ENCODE assay signal across 1 cellular context in the genomic region with DNA sequence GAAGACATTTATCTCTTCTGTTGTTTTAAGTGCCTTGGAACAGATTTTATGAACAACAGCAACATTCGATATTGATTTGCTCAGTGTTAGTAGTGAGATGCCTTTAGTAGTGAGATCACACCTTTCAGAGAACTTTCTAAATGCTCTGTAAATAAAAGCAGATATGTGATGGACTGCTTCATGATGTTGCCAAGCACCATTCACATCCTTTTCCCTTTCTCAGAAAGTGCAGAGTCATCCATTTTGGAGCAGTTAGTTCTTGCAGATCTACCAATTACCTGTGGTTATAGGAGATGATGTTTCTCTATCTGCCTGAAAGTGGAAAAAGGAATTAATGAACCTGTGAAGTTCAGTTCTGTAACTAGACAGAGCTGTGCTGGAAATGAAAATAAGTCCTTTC.
TF ChIP-seq lines count a peak whose summit lies in the region.

No MANE protein-coding gene starts in this region.

TF ChIP-seq in GM12878, 131 proteins besides CTCF, POLR2A, EP300 and RAD21 (continued from another document):
- TF ChIP-seq, protein P1, sequence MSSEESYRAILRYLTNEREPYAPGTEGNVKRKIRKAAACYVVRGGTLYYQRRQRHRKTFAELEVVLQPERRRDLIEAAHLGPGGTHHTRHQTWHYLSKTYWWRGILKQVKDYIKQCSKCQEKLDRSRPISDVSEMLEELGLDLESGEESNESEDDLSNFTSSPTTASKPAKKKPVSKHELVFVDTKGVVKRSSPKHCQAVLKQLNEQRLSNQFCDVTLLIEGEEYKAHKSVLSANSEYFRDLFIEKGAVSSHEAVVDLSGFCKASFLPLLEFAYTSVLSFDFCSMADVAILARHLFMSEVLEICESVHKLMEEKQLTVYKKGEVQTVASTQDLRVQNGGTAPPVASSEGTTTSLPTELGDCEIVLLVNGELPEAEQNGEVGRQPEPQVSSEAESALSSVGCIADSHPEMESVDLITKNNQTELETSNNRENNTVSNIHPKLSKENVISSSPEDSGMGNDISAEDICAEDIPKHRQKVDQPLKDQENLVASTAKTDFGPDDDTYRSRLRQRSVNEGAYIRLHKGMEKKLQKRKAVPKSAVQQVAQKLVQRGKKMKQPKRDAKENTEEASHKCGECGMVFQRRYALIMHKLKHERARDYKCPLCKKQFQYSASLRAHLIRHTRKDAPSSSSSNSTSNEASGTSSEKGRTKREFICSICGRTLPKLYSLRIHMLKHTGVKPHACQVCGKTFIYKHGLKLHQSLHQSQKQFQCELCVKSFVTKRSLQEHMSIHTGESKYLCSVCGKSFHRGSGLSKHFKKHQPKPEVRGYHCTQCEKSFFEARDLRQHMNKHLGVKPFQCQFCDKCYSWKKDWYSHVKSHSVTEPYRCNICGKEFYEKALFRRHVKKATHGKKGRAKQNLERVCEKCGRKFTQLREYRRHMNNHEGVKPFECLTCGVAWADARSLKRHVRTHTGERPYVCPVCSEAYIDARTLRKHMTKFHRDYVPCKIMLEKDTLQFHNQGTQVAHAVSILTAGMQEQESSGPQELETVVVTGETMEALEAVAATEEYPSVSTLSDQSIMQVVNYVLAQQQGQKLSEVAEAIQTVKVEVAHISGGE (CRISPR knock-in tag; IDR thresholded peaks at IDR 0.05), result no peak
- no peak for TF ChIP-seq NFIC (IDR thresholded peaks at IDR 0.05; ENCODE audit: low read depth, low read length)
- TF ChIP-seq, protein P2, sequence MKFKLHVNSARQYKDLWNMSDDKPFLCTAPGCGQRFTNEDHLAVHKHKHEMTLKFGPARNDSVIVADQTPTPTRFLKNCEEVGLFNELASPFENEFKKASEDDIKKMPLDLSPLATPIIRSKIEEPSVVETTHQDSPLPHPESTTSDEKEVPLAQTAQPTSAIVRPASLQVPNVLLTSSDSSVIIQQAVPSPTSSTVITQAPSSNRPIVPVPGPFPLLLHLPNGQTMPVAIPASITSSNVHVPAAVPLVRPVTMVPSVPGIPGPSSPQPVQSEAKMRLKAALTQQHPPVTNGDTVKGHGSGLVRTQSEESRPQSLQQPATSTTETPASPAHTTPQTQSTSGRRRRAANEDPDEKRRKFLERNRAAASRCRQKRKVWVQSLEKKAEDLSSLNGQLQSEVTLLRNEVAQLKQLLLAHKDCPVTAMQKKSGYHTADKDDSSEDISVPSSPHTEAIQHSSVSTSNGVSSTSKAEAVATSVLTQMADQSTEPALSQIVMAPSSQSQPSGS (IDR thresholded peaks at IDR 0.05; ENCODE audit: low read length), result no peak
- TF ChIP-seq, protein P3, sequence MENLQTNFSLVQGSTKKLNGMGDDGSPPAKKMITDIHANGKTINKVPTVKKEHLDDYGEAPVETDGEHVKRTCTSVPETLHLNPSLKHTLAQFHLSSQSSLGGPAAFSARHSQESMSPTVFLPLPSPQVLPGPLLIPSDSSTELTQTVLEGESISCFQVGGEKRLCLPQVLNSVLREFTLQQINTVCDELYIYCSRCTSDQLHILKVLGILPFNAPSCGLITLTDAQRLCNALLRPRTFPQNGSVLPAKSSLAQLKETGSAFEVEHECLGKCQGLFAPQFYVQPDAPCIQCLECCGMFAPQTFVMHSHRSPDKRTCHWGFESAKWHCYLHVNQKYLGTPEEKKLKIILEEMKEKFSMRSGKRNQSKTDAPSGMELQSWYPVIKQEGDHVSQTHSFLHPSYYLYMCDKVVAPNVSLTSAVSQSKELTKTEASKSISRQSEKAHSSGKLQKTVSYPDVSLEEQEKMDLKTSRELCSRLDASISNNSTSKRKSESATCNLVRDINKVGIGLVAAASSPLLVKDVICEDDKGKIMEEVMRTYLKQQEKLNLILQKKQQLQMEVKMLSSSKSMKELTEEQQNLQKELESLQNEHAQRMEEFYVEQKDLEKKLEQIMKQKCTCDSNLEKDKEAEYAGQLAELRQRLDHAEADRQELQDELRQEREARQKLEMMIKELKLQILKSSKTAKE (IDR thresholded peaks at IDR 0.05; ENCODE audit: low read depth, poor library complexity, severe bottlenecking), result no peak
- no peak for TF ChIP-seq FOS (IDR thresholded peaks at IDR 0.05; ENCODE audit: borderline replicate concordance, extremely low read depth, insufficient read length)
- TF ChIP-seq NFYA (IDR thresholded peaks at IDR 0.05; ENCODE audit: borderline replicate concordance, low read depth, low read length), result no peak
- TF ChIP-seq TBL1XR1 (IDR thresholded peaks at IDR 0.05; ENCODE audit: low read depth, low read length), result no peak
- TF ChIP-seq STAT1 (conservative IDR thresholded peaks at IDR 0.05), result no peak
- no peak for TF ChIP-seq HDAC6 (IDR thresholded peaks at IDR 0.05; ENCODE audit: unreplicated experiment)
- TF ChIP-seq, protein P4, sequence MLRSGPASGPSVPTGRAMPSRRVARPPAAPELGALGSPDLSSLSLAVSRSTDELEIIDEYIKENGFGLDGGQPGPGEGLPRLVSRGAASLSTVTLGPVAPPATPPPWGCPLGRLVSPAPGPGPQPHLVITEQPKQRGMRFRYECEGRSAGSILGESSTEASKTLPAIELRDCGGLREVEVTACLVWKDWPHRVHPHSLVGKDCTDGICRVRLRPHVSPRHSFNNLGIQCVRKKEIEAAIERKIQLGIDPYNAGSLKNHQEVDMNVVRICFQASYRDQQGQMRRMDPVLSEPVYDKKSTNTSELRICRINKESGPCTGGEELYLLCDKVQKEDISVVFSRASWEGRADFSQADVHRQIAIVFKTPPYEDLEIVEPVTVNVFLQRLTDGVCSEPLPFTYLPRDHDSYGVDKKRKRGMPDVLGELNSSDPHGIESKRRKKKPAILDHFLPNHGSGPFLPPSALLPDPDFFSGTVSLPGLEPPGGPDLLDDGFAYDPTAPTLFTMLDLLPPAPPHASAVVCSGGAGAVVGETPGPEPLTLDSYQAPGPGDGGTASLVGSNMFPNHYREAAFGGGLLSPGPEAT (IDR thresholded peaks at IDR 0.05; ENCODE audit: low read depth), result no peak
- no peak for TF ChIP-seq BACH1 (IDR thresholded peaks at IDR 0.05; ENCODE audit: borderline replicate concordance)
- TF ChIP-seq IKZF2 (IDR thresholded peaks at IDR 0.05), result no peak
- TF ChIP-seq EZH2 (IDR thresholded peaks at IDR 0.05; ENCODE audit: borderline replicate concordance, control insufficient read depth, low read depth, low read length), result no peak
- TF ChIP-seq KAT2A (conservative IDR thresholded peaks at IDR 0.05; ENCODE audit: control insufficient read depth, low read depth, low read length), result no peak
